Comparison of ENCODE assay signal across 8 cellular contexts in the genomic region with DNA sequence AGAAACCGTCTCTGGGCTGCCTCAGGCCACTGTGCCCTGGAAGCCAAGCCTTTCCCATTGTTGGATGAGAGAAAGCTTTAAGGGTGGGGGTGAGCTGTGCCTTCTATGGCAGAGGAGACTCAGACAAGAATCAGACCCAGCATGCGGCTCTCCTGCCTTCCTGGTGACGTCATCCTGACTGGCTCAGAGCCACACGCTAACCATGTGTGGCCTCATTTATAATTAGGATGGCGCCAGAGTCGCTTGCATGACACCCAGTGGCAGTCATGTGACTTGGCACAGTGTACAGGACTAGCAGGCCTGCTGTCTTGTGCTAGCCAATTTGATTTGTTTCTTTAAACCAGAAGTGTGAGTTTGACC.
DNase-seq lines count a peak whose midpoint lies in the region; ATAC-seq and TF ChIP-seq lines count a peak whose summit lies in the region.

No MANE protein-coding gene starts in this region.

- peak; percentile 96 for DNase-seq in Daoy (ENCODE audit: low read depth)
- peak; percentile 98 to 99 for DNase-seq in NCI-H2081 (lab: John Stamatoyannopoulos, UW)
- DNase-seq in ascending aorta (ENCODE audit: low spot score in 2 of 2) = peak; percentile 90 to 97
- DNase-seq in right atrium auricular region (ENCODE audit: low spot score) = peak; percentile 98
- DNase-seq in stimulated activated CD4-positive, alpha-beta T cell treated with anti-CD3 and anti-CD28 coated beads, Interleukin-1b, Interleukin-23, amount 100 ng/mL, for 48 hours = no peak
- DNase-seq in activated CD4-positive, alpha-beta T cell treated with anti-CD3 and anti-CD28 coated beads for 1 hour = no peak

- H3K4me1 ChIP-seq in ascending aorta (peaks cover 6 to 13% of the 10 kb centered on the region in 2 donors), right atrium auricular region (peaks cover 0 to 47% of the 10 kb centered on the region in 2 donors), rectal smooth muscle tissue (ENCODE audit: control insufficient read depth, insufficient read depth, low read length) (peaks cover 12% of the 10 kb centered on the region)

- H3K9me3 ChIP-seq in ascending aorta (no peaks in the 10 kb centered on the region), right atrium auricular region (no peaks in the 10 kb centered on the region)

- TF ChIP-seq CTCF in ascending aorta (IDR thresholded peaks at IDR 0.05) (no peak), right atrium auricular region (IDR thresholded peaks at IDR 0.05) (no peak)

- H3K27ac ChIP-seq in ascending aorta (peak overlapping the region; percentile 47 to 67), right atrium auricular region (peak overlapping the region; percentile 89 to 91), rectal smooth muscle tissue (ENCODE audit: low read depth, low read length) (peak overlapping the region; percentile 76)

- H3K4me3 ChIP-seq in ascending aorta = no peak overlapping the region
- no peak overlapping the region for H3K4me3 ChIP-seq in right atrium auricular region
- peak overlapping the region; percentile 43 for H3K4me3 ChIP-seq in rectal smooth muscle tissue (ENCODE audit: low read length)

- intact Hi-C loops in ascending aorta (cut with DNase I) = loop anchor here (2.0 to 5.0 kb wide), 2 partner anchors 69 to 98 kb away; partner anchors contain the start of gene SH3BP4

- peak overlapping the region; percentile 14 for H3K9ac ChIP-seq in rectal smooth muscle tissue (ENCODE audit: low read length)

- H3K27me3 ChIP-seq in ascending aorta = no peaks in the 10 kb centered on the region
- H3K27me3 ChIP-seq in right atrium auricular region = no peaks in the 10 kb centered on the region
- no peaks in the 10 kb centered on the region for H3K27me3 ChIP-seq in rectal smooth muscle tissue (ENCODE audit: control insufficient read depth, insufficient read depth, low read length)

- ATAC-seq in HG02938 (IDR thresholded peaks at IDR 0.05; ENCODE audit: unreplicated experiment) = no peak

- H3K36me3 ChIP-seq in ascending aorta (peaks cover 6 to 32% of the 10 kb centered on the region in 2 donors), right atrium auricular region (peaks cover 24% of the 10 kb centered on the region), rectal smooth muscle tissue (ENCODE audit: control insufficient read depth, insufficient read depth, low read length) (no peaks in the 10 kb centered on the region)

Comparison
In these comparisons a context has a peak if more than half of its experiments do, and no peak if none do; other contexts are left out.
1. DNase-seq: peak in Daoy (single experiment), NCI-H2081 (2 of 2), ascending aorta (2 of 2) and right atrium auricular region (single experiment); none in stimulated activated CD4-positive, alpha-beta T cell treated with anti-CD3 and anti-CD28 coated beads, Interleukin-1b, Interleukin-23, amount 100 ng/mL, for 48 hours (single experiment) and activated CD4-positive, alpha-beta T cell treated with anti-CD3 and anti-CD28 coated beads for 1 hour (single experiment).
2. Peak in every context shown above with its lines, with median percentiles within 50 percentile points of each other: H3K27ac ChIP-seq.